23 cellular contexts compared by ENCODE assay signal in genomic region chr1:31224102-31224501, GRCh38. TPM values are rescaled to one million over a fixed set of nuclear protein-coding genes. Genes with fewer than 3 reads are reported as not detected.
DNase-seq lines count a peak whose midpoint lies in the region; ATAC-seq and TF ChIP-seq lines count a peak whose summit lies in the region.
"Had no signal": no experiment of that assay in that cellular context is flagged by ENCODE, and none has a peak within 500 bp of the region (broad histone marks: within the 10 kb centered on the region; RNA-seq: fewer than 3 reads in every experiment).

No MANE protein-coding gene starts in this region.

- DNase-seq in GM23338 (ENCODE audit: low spot score) (no peak), NCI-H2227 (lab: John Stamatoyannopoulos, UW; ENCODE audit: unreplicated experiment) (peak; percentile 69), glutamatergic neuron (no peak), neuronal stem cell (ENCODE audit: low spot score) (no peak), HK-2 (ENCODE audit: unreplicated experiment) (no peak), GM13976 (ENCODE audit: low spot score) (no peak)
- DNase-seq in activated CD4-positive, alpha-beta T cell treated with anti-CD3 and anti-CD28 coated beads, Interleukin-2, amount 10 ng/mL, durations not matched to agents 7 days and 5 days: no peak
- DNase-seq: Calu3; CD8-positive, alpha-beta memory T cell; DMS153; GOT3; MG63; NCI-H187 treated with DMSO at 0.1 percent for 48 hours; NCI-H2107; NCI-H524 treated with DMSO at 0.1 percent for 48 hours; PC-9; RPMI8226; SHP77 had no signal

- no peak overlapping the region for H2BK15ac ChIP-seq in neuronal stem cell (ENCODE audit: low read length)

- no peaks in the 10 kb centered on the region; the same call in 2 of the 3 replicates for H3K36me3 Mint-ChIP-seq in GM23338 (ENCODE audit: low read depth)
- H3K36me3 Mint-ChIP-seq in glutamatergic neuron (ENCODE audit: unreplicated experiment): peaks cover 6% of the 10 kb centered on the region
- no peaks in the 10 kb centered on the region for H3K36me3 Mint-ChIP-seq in activated CD4-positive, alpha-beta T cell treated with anti-CD3 and anti-CD28 coated beads, Interleukin-2, amount 10 ng/mL, durations not matched to agents 7 days and 5 days (ENCODE audit: low read depth)
- H3K36me3 Mint-ChIP-seq: CD8-positive, alpha-beta memory T cell had no signal

- WGBS in neuronal stem cell (ENCODE audit: extremely low coverage in 2 of 2, insufficient read length in 2 of 2, insufficient replicate concordance in 1 of 2), 2 donors: no CpG with 5 or more reads among the region's 9 CpGs

- H2AFZ ChIP-seq in GM23338 (no peak overlapping the region), neuronal stem cell (ENCODE audit: low read length) (no peak overlapping the region)
- H2AFZ ChIP-seq: PC-9 had no signal

- CTCF ChIA-PET in activated CD4-positive, alpha-beta T cell treated with anti-CD3 and anti-CD28 coated beads, Interleukin-2, amount 10 ng/mL, durations not matched to agents 7 days and 5 days (lab: Charles Lee): no interaction called here

- no peaks in the 10 kb centered on the region; the same call in none of the 2 replicates for H4K20me1 ChIP-seq in GM23338 (replicated peaks; ENCODE audit: insufficient read depth)

- no peak overlapping the region for H4K91ac ChIP-seq in neuronal stem cell (ENCODE audit: low read depth, low read length, poor library complexity)

- no peak for TF ChIP-seq CTCF in GM23338 (conservative IDR thresholded peaks at IDR 0.05; ENCODE audit: low read depth in 2 of 2)
- no peak for TF ChIP-seq CTCF in glutamatergic neuron (IDR thresholded peaks at IDR 0.05; ENCODE audit: partially characterized antibody, unreplicated experiment)
- no peak for TF ChIP-seq CTCF in GM13976 (IDR thresholded peaks at IDR 0.05; ENCODE audit: borderline replicate concordance, control extremely low read depth, extremely low read depth, insufficient read depth, missing control alignments)

- no peak overlapping the region for H2BK12ac ChIP-seq in neuronal stem cell (ENCODE audit: low read length)

- H3K4ac ChIP-seq in neuronal stem cell (ENCODE audit: low read length): no peak overlapping the region

- H3K36me3 ChIP-seq in GM23338 (ENCODE audit: insufficient read depth) (no peaks in the 10 kb centered on the region), neuronal stem cell (replicated peaks in 1 of 2; ENCODE audit: control insufficient read depth in 2 of 2, insufficient read depth in 2 of 2, low read length in 2 of 2) (peaks cover 0 to 10% of the 10 kb centered on the region in 2 donors)
- H3K36me3 ChIP-seq: MG63 had no signal

- H3K9me3 Mint-ChIP-seq in GM23338: no peaks in the 10 kb centered on the region
- peaks cover 6% of the 10 kb centered on the region for H3K9me3 Mint-ChIP-seq in glutamatergic neuron (ENCODE audit: unreplicated experiment)
- no peaks in the 10 kb centered on the region for H3K9me3 Mint-ChIP-seq in activated CD4-positive, alpha-beta T cell treated with anti-CD3 and anti-CD28 coated beads, Interleukin-2, amount 10 ng/mL, durations not matched to agents 7 days and 5 days
- H3K9me3 Mint-ChIP-seq: CD8-positive, alpha-beta memory T cell had no signal

- H2AK5ac ChIP-seq in neuronal stem cell (ENCODE audit: low read depth, low read length): no peak overlapping the region

- H3K27me3 ChIP-seq in GM23338 (ENCODE audit: insufficient read depth) (no peaks in the 10 kb centered on the region), neuronal stem cell (ENCODE audit: control insufficient read depth in 3 of 3, insufficient read depth in 3 of 3, low read depth in 1 of 3, low read length in 3 of 3) (no peaks in the 10 kb centered on the region)
- H3K27me3 ChIP-seq: MG63 had no signal

- H4K8ac ChIP-seq in neuronal stem cell (ENCODE audit: low read depth, low read length): no peak overlapping the region

- H3K4me3 ChIP-seq in GM23338: no peak overlapping the region
- H3K4me3 ChIP-seq in neuronal stem cell (ENCODE audit: low read length in 2 of 2): no peak overlapping the region
- H3K4me3 ChIP-seq: K562, MG63, PC-9 had no signal

- H3K18ac ChIP-seq in neuronal stem cell (ENCODE audit: low read length): no peak overlapping the region

- no peak overlapping the region for H3K4me3 Mint-ChIP-seq in GM23338
- peak overlapping the region; percentile 74 for H3K4me3 Mint-ChIP-seq in glutamatergic neuron (ENCODE audit: unreplicated experiment)
- no peak overlapping the region for H3K4me3 Mint-ChIP-seq in activated CD4-positive, alpha-beta T cell treated with anti-CD3 and anti-CD28 coated beads, Interleukin-2, amount 10 ng/mL, durations not matched to agents 7 days and 5 days
- H3K4me3 Mint-ChIP-seq: CD8-positive, alpha-beta memory T cell had no signal

- no peak overlapping the region for H3K9ac ChIP-seq in neuronal stem cell (ENCODE audit: low read depth, low read length, poor library complexity)

- peaks cover 2% of the 10 kb centered on the region for H3K79me1 ChIP-seq in neuronal stem cell (ENCODE audit: low read depth, low read length)

- H3K9me3 ChIP-seq in neuronal stem cell (replicated peaks in 1 of 2; ENCODE audit: control insufficient read depth in 2 of 2, insufficient read depth in 1 of 2, low read depth in 1 of 2, low read length in 2 of 2): no peaks in the 10 kb centered on the region
- H3K9me3 ChIP-seq: MG63 had no signal

- peaks cover 9% of the 10 kb centered on the region for H3K27me3 Mint-ChIP-seq in GM23338 (ENCODE audit: insufficient read depth, low read depth, poor library complexity)
- H3K27me3 Mint-ChIP-seq in glutamatergic neuron (ENCODE audit: unreplicated experiment): peaks cover 9% of the 10 kb centered on the region
- H3K27me3 Mint-ChIP-seq in activated CD4-positive, alpha-beta T cell treated with anti-CD3 and anti-CD28 coated beads, Interleukin-2, amount 10 ng/mL, durations not matched to agents 7 days and 5 days: no peaks in the 10 kb centered on the region

- H3K4me1 ChIP-seq in GM23338 (ENCODE audit: insufficient read depth) (peaks cover 9% of the 10 kb centered on the region; the same call in 1 of the 2 replicates), neuronal stem cell (ENCODE audit: control insufficient read depth in 2 of 2, insufficient read depth in 1 of 2, low read depth in 1 of 2, low read length in 2 of 2) (peaks cover 25% of the 10 kb centered on the region in 2 donors)

- H3K4me1 Mint-ChIP-seq in GM23338 (peaks cover 14% of the 10 kb centered on the region), glutamatergic neuron (ENCODE audit: low read depth, unreplicated experiment) (peaks cover 31% of the 10 kb centered on the region)
- H3K4me1 Mint-ChIP-seq in activated CD4-positive, alpha-beta T cell treated with anti-CD3 and anti-CD28 coated beads, Interleukin-2, amount 10 ng/mL, durations not matched to agents 7 days and 5 days: no peaks in the 10 kb centered on the region
- H3K4me1 Mint-ChIP-seq: CD8-positive, alpha-beta memory T cell had no signal

- H3K23ac ChIP-seq in neuronal stem cell (ENCODE audit: low read depth, low read length, poor library complexity): no peak overlapping the region

- H3K9me2 ChIP-seq in GM23338 (ENCODE audit: insufficient read depth): no peaks in the 10 kb centered on the region

- POLR2A ChIA-PET in activated CD4-positive, alpha-beta T cell treated with anti-CD3 and anti-CD28 coated beads, Interleukin-2, amount 10 ng/mL, durations not matched to agents 7 days and 5 days (lab: Charles Lee): no interaction called here

- H3F3A ChIP-seq in GM23338 (replicated peaks; ENCODE audit: low read depth): no peaks in the 10 kb centered on the region

- peaks cover 8% of the 10 kb centered on the region; the same call in 1 of the 2 replicates for H3K79me2 ChIP-seq in GM23338 (replicated peaks; ENCODE audit: insufficient read depth)

- in situ Hi-C loops in GM13976 (cut with MboI; ENCODE audit: low sequenced_read_pairs, unreplicated experiment): no loop called here

- ATAC-seq in GM23338: no peak
- ATAC-seq: HCT116, HepG2, K562 had no signal

- H3K4me2 ChIP-seq in GM23338 (no peak overlapping the region; the same call in 1 of the 2 replicates), neuronal stem cell (ENCODE audit: insufficient read depth, low read length, poor library complexity, severe bottlenecking) (no peak overlapping the region)
- H3K4me2 ChIP-seq: PC-9 had no signal

- H3K27ac Mint-ChIP-seq in GM23338 (peak overlapping the region; percentile 31; the same call in 1 of the 2 replicates), glutamatergic neuron (ENCODE audit: unreplicated experiment) (peak overlapping the region; percentile 73)
- H3K27ac Mint-ChIP-seq in activated CD4-positive, alpha-beta T cell treated with anti-CD3 and anti-CD28 coated beads, Interleukin-2, amount 10 ng/mL, durations not matched to agents 7 days and 5 days: no peak overlapping the region
- H3K27ac Mint-ChIP-seq: CD8-positive, alpha-beta memory T cell had no signal

- H3K14ac ChIP-seq in neuronal stem cell (ENCODE audit: low read length): no peak overlapping the region

- H3K27ac ChIP-seq in GM23338 (ENCODE audit: low read depth) (0 out of 2 replicates have a peak overlapping the region, but pooled peaks have one; percentile 50), neuronal stem cell (replicated peaks; ENCODE audit: low read length) (peak overlapping the region; percentile 27)
- H3K27ac ChIP-seq: C4-2B, PC-9 had no signal

- no peak overlapping the region for H2BK120ac ChIP-seq in neuronal stem cell (ENCODE audit: low read depth, low read length)

- no peak overlapping the region for H2BK5ac ChIP-seq in neuronal stem cell (ENCODE audit: low read length)

TF ChIP-seq in GM23338, 12 proteins besides CTCF, POLR2A, EP300 and RAD21 (continues in another document):
- TF ChIP-seq EZH2 (IDR thresholded peaks at IDR 0.05; ENCODE audit: low read depth, unreplicated experiment) (no peak), POLR2AphosphoS5 (IDR thresholded peaks at IDR 0.05; ENCODE audit: low read depth) (no peak), ZNF114 (CRISPR knock-in tag; IDR thresholded peaks at IDR 0.05) (no peak), CREB1 (CRISPR knock-in tag; IDR thresholded peaks at IDR 0.05; ENCODE audit: low read depth) (no peak), STAT1 (IDR thresholded peaks at IDR 0.05; ENCODE audit: unreplicated experiment) (no peak)
- TF ChIP-seq, protein P1, sequence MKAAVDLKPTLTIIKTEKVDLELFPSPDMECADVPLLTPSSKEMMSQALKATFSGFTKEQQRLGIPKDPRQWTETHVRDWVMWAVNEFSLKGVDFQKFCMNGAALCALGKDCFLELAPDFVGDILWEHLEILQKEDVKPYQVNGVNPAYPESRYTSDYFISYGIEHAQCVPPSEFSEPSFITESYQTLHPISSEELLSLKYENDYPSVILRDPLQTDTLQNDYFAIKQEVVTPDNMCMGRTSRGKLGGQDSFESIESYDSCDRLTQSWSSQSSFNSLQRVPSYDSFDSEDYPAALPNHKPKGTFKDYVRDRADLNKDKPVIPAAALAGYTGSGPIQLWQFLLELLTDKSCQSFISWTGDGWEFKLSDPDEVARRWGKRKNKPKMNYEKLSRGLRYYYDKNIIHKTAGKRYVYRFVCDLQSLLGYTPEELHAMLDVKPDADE (IDR thresholded peaks at IDR 0.05): no peak

RNA-seq across cellular contexts. Expression of gene NKAIN1, which starts 15.6 kb away (rescaled TPM):
- total RNA-seq in GM23338 (2014; rRNA removed; shearing (Covaris generic)): 38.4 and 56.7 TPM in 2 replicates
- 14.7 and 18.1 TPM in 2 replicates for polyA plus RNA-seq in GM23338 (2016; fragmentation: Nextera tagmentation; extraction: Ambion mirVana)
- total RNA-seq in glutamatergic neuron (ENCODE audit: unreplicated experiment): 263 TPM
- 45.8 TPM for polyA plus RNA-seq in neuronal stem cell (2013, experiment 1 of 2)
- polyA plus RNA-seq in neuronal stem cell (2013, experiment 2 of 2): 45.7 TPM
- total RNA-seq in activated CD4-positive, alpha-beta T cell treated with anti-CD3 and anti-CD28 coated beads, Interleukin-2, amount 10 ng/mL, durations not matched to agents 7 days and 5 days: under 1 TPM; 0.27 to 0.42 TPM
- total RNA-seq: Calu3; CD8-positive, alpha-beta memory T cell; LHCN-M2 had no signal
- polyA plus RNA-seq: CD8-positive, alpha-beta memory T cell had no signal

Comparison
In these comparisons a context has a peak if more than half of its experiments do, and no peak if none do; other contexts are left out.
1. RNA of gene NKAIN1, which starts 15.6 kb away (total RNA-seq): 263 TPM in glutamatergic neuron (single experiment) and 38.4 to 56.7 TPM in GM23338; 0.27 to 0.42 TPM in activated CD4-positive, alpha-beta T cell treated with anti-CD3 and anti-CD28 coated beads, Interleukin-2, amount 10 ng/mL, durations not matched to agents 7 days and 5 days; every median in the first group is over 10 times any median in the second.